In the genomic region with DNA sequence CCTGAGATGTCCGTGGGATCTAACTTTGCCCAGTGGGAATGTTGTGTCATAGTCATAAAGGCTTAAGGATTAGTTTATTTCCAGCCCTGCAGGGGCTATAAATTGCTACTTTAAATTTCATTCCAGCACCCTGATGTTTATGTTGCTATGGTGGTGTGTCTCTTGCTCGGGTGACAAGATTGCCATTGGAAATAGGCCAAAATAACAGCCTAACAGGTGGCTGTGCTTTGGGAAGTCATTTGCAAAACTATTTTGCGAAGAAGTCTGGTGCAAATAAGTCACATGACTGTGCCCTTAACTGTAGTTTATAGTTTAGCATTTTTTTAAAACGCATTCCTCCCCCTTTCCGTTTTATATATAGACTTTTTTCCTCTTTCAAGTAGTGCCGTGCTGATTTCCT, we compare ENCODE assay signal across 14 cellular contexts. TPM values are rescaled to one million over a fixed set of nuclear protein-coding genes. Genes with fewer than 3 reads are reported as not detected.
A peak's percentile ranks its signal among the peaks of the same experiment; 100 is the strongest.
DNase-seq lines count a peak whose midpoint lies in the region; ATAC-seq and TF ChIP-seq lines count a peak whose summit lies in the region.
"Had no signal": no experiment of that assay in that cellular context is flagged by ENCODE, and none has a peak within 500 bp of the region (broad histone marks: within the 10 kb centered on the region; RNA-seq: fewer than 3 reads in every experiment).

No MANE protein-coding gene starts in this region.

- TF ChIP-seq POLR2A in GM18505 (IDR thresholded peaks at IDR 0.05; ENCODE audit: borderline replicate concordance, extremely low read depth, insufficient read depth, insufficient read length) = no peak

- no peak overlapping the region for H3K9ac ChIP-seq in skeletal muscle tissue (ENCODE audit: low read depth in 1 of 3, low read length in 3 of 3)

- no peaks in the 10 kb centered on the region for H3K9me3 Mint-ChIP-seq in activated naive CD4-positive, alpha-beta T cell treated with anti-CD3 and anti-CD28 coated beads, Interleukin-2, amount 10 ng/mL, durations not matched to agents 7 days and 5 days
- H3K9me3 Mint-ChIP-seq: neural crest cell had no signal

- H3K4me1 Mint-ChIP-seq in activated naive CD4-positive, alpha-beta T cell treated with anti-CD3 and anti-CD28 coated beads, Interleukin-2, amount 10 ng/mL, durations not matched to agents 7 days and 5 days = peaks cover 69% of the 10 kb centered on the region

- H3K4me1 ChIP-seq in skeletal muscle tissue (ENCODE audit: control insufficient read depth in 3 of 3, insufficient read depth in 3 of 3, low read length in 3 of 3) = peaks cover 6 to 11% (median 6%) of the 10 kb centered on the region in 3 donors

- ATAC-seq in GM21423 (IDR thresholded peaks at IDR 0.05; ENCODE audit: unreplicated experiment) = no peak
- no peak for ATAC-seq in GM18505 (IDR thresholded peaks at IDR 0.05; ENCODE audit: unreplicated experiment)

- peak overlapping the region; percentile 43 for H3K4me3 Mint-ChIP-seq in activated naive CD4-positive, alpha-beta T cell treated with anti-CD3 and anti-CD28 coated beads, Interleukin-2, amount 10 ng/mL, durations not matched to agents 7 days and 5 days
- H3K4me3 Mint-ChIP-seq: neural crest cell had no signal

- H3K4me3 ChIP-seq in skeletal muscle tissue (ENCODE audit: low read length in 3 of 3) = peak overlapping the region in 2 of 3 donors; percentile 11 to 47
- H3K4me3 ChIP-seq: dorsolateral prefrontal cortex, thyroid gland had no signal

- CTCF ChIA-PET in activated naive CD4-positive, alpha-beta T cell treated with anti-CD3 and anti-CD28 coated beads, Interleukin-2, amount 10 ng/mL, durations not matched to agents 7 days and 5 days (lab: Charles Lee) = interaction anchor here (1.1 kb wide), 1 partner anchor 76 kb away, joined by 4 read pairs; no protein-coding TSS in a partner anchor

- peak overlapping the region; percentile 86 for H3K27ac Mint-ChIP-seq in activated naive CD4-positive, alpha-beta T cell treated with anti-CD3 and anti-CD28 coated beads, Interleukin-2, amount 10 ng/mL, durations not matched to agents 7 days and 5 days

- no peaks in the 10 kb centered on the region for H3K27me3 Mint-ChIP-seq in activated naive CD4-positive, alpha-beta T cell treated with anti-CD3 and anti-CD28 coated beads, Interleukin-2, amount 10 ng/mL, durations not matched to agents 7 days and 5 days

- H3K9me3 ChIP-seq in skeletal muscle tissue (ENCODE audit: control insufficient read depth in 3 of 3, low read length in 3 of 3) = no peaks in the 10 kb centered on the region
- H3K9me3 ChIP-seq: thyroid gland had no signal

- H3K36me3 Mint-ChIP-seq in activated naive CD4-positive, alpha-beta T cell treated with anti-CD3 and anti-CD28 coated beads, Interleukin-2, amount 10 ng/mL, durations not matched to agents 7 days and 5 days = peaks cover 23% of the 10 kb centered on the region

- no peaks in the 10 kb centered on the region for H3K27me3 ChIP-seq in skeletal muscle tissue (ENCODE audit: control insufficient read depth in 3 of 3, insufficient read depth in 3 of 3, low read length in 3 of 3)
- H3K27me3 ChIP-seq: dorsolateral prefrontal cortex, thyroid gland had no signal

- DNase-seq in activated naive CD4-positive, alpha-beta T cell treated with anti-CD3 and anti-CD28 coated beads, Interleukin-2, amount 10 ng/mL, durations not matched to agents 7 days and 5 days = no peak
- no peak for DNase-seq in activated naive CD4-positive, alpha-beta T cell treated with anti-CD3 and anti-CD28 coated beads, Interleukin-2, amount 50 U/mL, for 16 hours
- DNase-seq in NCI-H2171 (lab: John Stamatoyannopoulos, UW) (peak; percentile 14), dermis microvascular lymphatic vessel endothelial cell (ENCODE audit: low read depth in 2 of 2) (peak; percentile 38 to 56), NOMO-1 (lab: John Stamatoyannopoulos, UW; ENCODE audit: unreplicated experiment in 2 of 2) (no peak)
- DNase-seq: activated CD8-positive, alpha-beta memory T cell treated with anti-CD3 and anti-CD28 coated beads, Interleukin-2, amount 50 U/mL, for 4 hours; dorsolateral prefrontal cortex; stimulated activated CD4-positive, alpha-beta T cell treated with anti-CD3 and anti-CD28 coated beads, Interleukin-2, amount 100 ng/mL, for 24 hours; SW 1271; thyroid gland had no signal

- H3K36me3 ChIP-seq in skeletal muscle tissue (ENCODE audit: control insufficient read depth in 3 of 3, insufficient read depth in 3 of 3, low read length in 3 of 3) = no peaks in the 10 kb centered on the region
- H3K36me3 ChIP-seq: thyroid gland had no signal

- H3K27ac ChIP-seq in skeletal muscle tissue (ENCODE audit: low read depth, low read length) = peak overlapping the region; percentile 42
- H3K27ac ChIP-seq: thyroid gland had no signal

RNA-seq across cellular contexts. Expression of gene PITPNC1, which starts 23.1 kb away (rescaled TPM):
- 15.1 and 21.7 TPM in 2 replicates for total RNA-seq in dermis microvascular lymphatic vessel endothelial cell
- total RNA-seq in skeletal muscle tissue = 9.4 TPM

RNA-seq across cellular contexts. Expression of gene PSMD12, which starts 33.8 kb away (rescaled TPM):
- total RNA-seq in dermis microvascular lymphatic vessel endothelial cell = 22.5 and 24.1 TPM in 2 replicates
- 21.4 TPM for total RNA-seq in skeletal muscle tissue

Comparison
In these comparisons a context has a peak if more than half of its experiments do, and no peak if none do; other contexts are left out.
1. DNase-seq: peak in NCI-H2171 (single experiment) and dermis microvascular lymphatic vessel endothelial cell (2 of 2); none in activated naive CD4-positive, alpha-beta T cell treated with anti-CD3 and anti-CD28 coated beads, Interleukin-2, amount 10 ng/mL, durations not matched to agents 7 days and 5 days (single experiment), activated naive CD4-positive, alpha-beta T cell treated with anti-CD3 and anti-CD28 coated beads, Interleukin-2, amount 50 U/mL, for 16 hours (single experiment) and NOMO-1 (0 of 2).